12 cellular contexts compared by ENCODE assay signal in the genomic region with DNA sequence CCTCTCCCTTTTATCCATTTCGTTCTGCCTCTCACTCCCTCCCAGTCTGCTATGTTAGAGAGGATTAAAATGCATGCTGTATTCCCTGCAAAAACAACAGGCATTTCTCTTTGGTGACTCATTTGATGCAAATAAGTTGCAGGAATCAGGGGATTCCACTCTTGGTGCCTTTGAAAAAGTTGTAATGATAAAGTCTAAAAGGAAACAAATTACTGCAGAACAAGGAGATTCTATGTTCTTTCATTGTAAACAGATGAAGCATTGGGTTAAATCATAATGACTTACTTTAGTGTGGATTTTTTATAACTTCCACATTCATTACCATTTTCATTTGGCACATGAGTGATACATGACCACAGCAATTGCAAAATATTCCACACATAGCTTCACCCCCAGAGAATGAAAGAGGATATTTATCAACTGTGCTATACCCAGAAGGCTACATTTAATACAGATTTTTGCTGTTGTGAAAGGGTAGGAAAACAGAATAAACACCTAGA. TPM values are rescaled to one million over a fixed set of nuclear protein-coding genes. Genes with fewer than 3 reads are reported as not detected.
DNase-seq lines count a peak whose midpoint lies in the region; ATAC-seq lines count a peak whose summit lies in the region.
"Had no signal": no experiment of that assay in that cellular context is flagged by ENCODE, and none has a peak within 500 bp of the region (broad histone marks: within the 10 kb centered on the region; RNA-seq: fewer than 3 reads in every experiment).

No MANE protein-coding gene starts in this region.

- no peaks in the 10 kb centered on the region for H3K9me3 Mint-ChIP-seq in activated naive CD4-positive, alpha-beta T cell treated with anti-CD3 and anti-CD28 coated beads for 36 hours
- no peaks in the 10 kb centered on the region for H3K9me3 Mint-ChIP-seq in activated CD8-positive, alpha-beta T cell treated with anti-CD3 and anti-CD28 coated beads, Interleukin-2, amount 10 ng/mL, durations not matched to agents 7 days and 5 days (ENCODE audit: insufficient read depth)

- intact Hi-C loops in activated naive CD4-positive, alpha-beta T cell treated with anti-CD3 and anti-CD28 coated beads for 36 hours (cut with micrococcal nuclease) = no loop called here

- H3K27me3 Mint-ChIP-seq in activated naive CD4-positive, alpha-beta T cell treated with anti-CD3 and anti-CD28 coated beads for 36 hours (ENCODE audit: low read depth) = no peaks in the 10 kb centered on the region
- peaks cover 14% of the 10 kb centered on the region for H3K27me3 Mint-ChIP-seq in activated CD8-positive, alpha-beta T cell treated with anti-CD3 and anti-CD28 coated beads, Interleukin-2, amount 10 ng/mL, durations not matched to agents 7 days and 5 days (ENCODE audit: low read depth)

- peaks cover 4% of the 10 kb centered on the region for H3K4me1 Mint-ChIP-seq in activated naive CD4-positive, alpha-beta T cell treated with anti-CD3 and anti-CD28 coated beads for 36 hours (ENCODE audit: low read depth)
- peaks cover 12% of the 10 kb centered on the region for H3K4me1 Mint-ChIP-seq in activated CD8-positive, alpha-beta T cell treated with anti-CD3 and anti-CD28 coated beads, Interleukin-2, amount 10 ng/mL, durations not matched to agents 7 days and 5 days (ENCODE audit: low read depth)

- peak; percentile 77 for DNase-seq in COLO829 (ENCODE audit: low spot score)
- peak; percentile 78 for DNase-seq in M059J (ENCODE audit: low read depth)
- DNase-seq in astrocyte of the hippocampus (ENCODE audit: low read depth, low spot score) = peak; percentile 81
- DNase-seq in iris pigment epithelial cell (ENCODE audit: low read depth) = peak; percentile 59
- DNase-seq in activated naive CD4-positive, alpha-beta T cell treated with anti-CD3 and anti-CD28 coated beads for 36 hours = no peak
- no peak for DNase-seq in activated CD8-positive, alpha-beta T cell treated with anti-CD3 and anti-CD28 coated beads, Interleukin-2, amount 10 ng/mL, durations not matched to agents 7 days and 5 days
- DNase-seq in DMS53 (lab: John Stamatoyannopoulos, UW) = no peak
- DNase-seq: activated CD4-positive, alpha-beta T cell treated with anti-CD3 and anti-CD28 coated beads for 4 hours; GDM1; NCI-H2107; T-helper 2 cell had no signal

- POLR2A ChIA-PET in activated CD8-positive, alpha-beta T cell treated with anti-CD3 and anti-CD28 coated beads, Interleukin-2, amount 10 ng/mL, durations not matched to agents 7 days and 5 days (lab: Charles Lee) = interaction anchor here (1.2 kb wide), 1 partner anchor 11 kb away, joined by 3 read pairs; no protein-coding TSS in a partner anchor

- CTCF ChIA-PET in activated naive CD4-positive, alpha-beta T cell treated with anti-CD3 and anti-CD28 coated beads for 36 hours (lab: Charles Lee) = interaction anchor here (1.7 to 4.5 kb wide), 2 partner anchors 140 to 387 kb away, joined by 5 to 54 read pairs; no protein-coding TSS in a partner anchor
- CTCF ChIA-PET in activated CD8-positive, alpha-beta T cell treated with anti-CD3 and anti-CD28 coated beads, Interleukin-2, amount 10 ng/mL, durations not matched to agents 7 days and 5 days (lab: Charles Lee) = interaction anchor here (1.2 kb wide), 1 partner anchor 12 kb away, joined by 4 read pairs; no protein-coding TSS in a partner anchor

- H3K4me3 Mint-ChIP-seq in activated naive CD4-positive, alpha-beta T cell treated with anti-CD3 and anti-CD28 coated beads for 36 hours = no peak overlapping the region
- H3K4me3 Mint-ChIP-seq in activated CD8-positive, alpha-beta T cell treated with anti-CD3 and anti-CD28 coated beads, Interleukin-2, amount 10 ng/mL, durations not matched to agents 7 days and 5 days = no peak overlapping the region

- H3K27ac Mint-ChIP-seq in activated naive CD4-positive, alpha-beta T cell treated with anti-CD3 and anti-CD28 coated beads for 36 hours = no peak overlapping the region
- H3K27ac Mint-ChIP-seq in activated CD8-positive, alpha-beta T cell treated with anti-CD3 and anti-CD28 coated beads, Interleukin-2, amount 10 ng/mL, durations not matched to agents 7 days and 5 days = no peak overlapping the region

- no peaks in the 10 kb centered on the region for H3K36me3 Mint-ChIP-seq in activated naive CD4-positive, alpha-beta T cell treated with anti-CD3 and anti-CD28 coated beads for 36 hours (ENCODE audit: low read depth)
- H3K36me3 Mint-ChIP-seq in activated CD8-positive, alpha-beta T cell treated with anti-CD3 and anti-CD28 coated beads, Interleukin-2, amount 10 ng/mL, durations not matched to agents 7 days and 5 days (ENCODE audit: low read depth) = no peaks in the 10 kb centered on the region

- no peak for ATAC-seq in activated CD8-positive, alpha-beta T cell treated with anti-CD3 and anti-CD28 coated beads, Interleukin-2, amount 10 ng/mL, durations not matched to agents 7 days and 5 days
- ATAC-seq in HG03175 (IDR thresholded peaks at IDR 0.05; ENCODE audit: unreplicated experiment) = no peak

RNA-seq across cellular contexts. Expression of a gene that starts 33.4 kb away (rescaled TPM):
- total RNA-seq in M059J (2014; rRNA removed; shearing (Covaris generic)) = 1.4 and 5.8 TPM in 2 replicates
- total RNA-seq in activated naive CD4-positive, alpha-beta T cell treated with anti-CD3 and anti-CD28 coated beads for 36 hours = 100 to 1,000 TPM; 157 to 159 TPM
- total RNA-seq in activated CD8-positive, alpha-beta T cell treated with anti-CD3 and anti-CD28 coated beads, Interleukin-2, amount 10 ng/mL, durations not matched to agents 7 days and 5 days = 10 to 100 TPM; 62.3 to 64.1 TPM

Comparison
In these comparisons a context has a peak if more than half of its experiments do, and no peak if none do; other contexts are left out.
1. DNase-seq: peak in COLO829 (single experiment), M059J (single experiment), astrocyte of the hippocampus (single experiment) and iris pigment epithelial cell (single experiment); none in activated naive CD4-positive, alpha-beta T cell treated with anti-CD3 and anti-CD28 coated beads for 36 hours (single experiment), activated CD8-positive, alpha-beta T cell treated with anti-CD3 and anti-CD28 coated beads, Interleukin-2, amount 10 ng/mL, durations not matched to agents 7 days and 5 days (single experiment) and DMS53 (single experiment).